Comparison of ENCODE assay signal across 20 cellular contexts in the genomic region with DNA sequence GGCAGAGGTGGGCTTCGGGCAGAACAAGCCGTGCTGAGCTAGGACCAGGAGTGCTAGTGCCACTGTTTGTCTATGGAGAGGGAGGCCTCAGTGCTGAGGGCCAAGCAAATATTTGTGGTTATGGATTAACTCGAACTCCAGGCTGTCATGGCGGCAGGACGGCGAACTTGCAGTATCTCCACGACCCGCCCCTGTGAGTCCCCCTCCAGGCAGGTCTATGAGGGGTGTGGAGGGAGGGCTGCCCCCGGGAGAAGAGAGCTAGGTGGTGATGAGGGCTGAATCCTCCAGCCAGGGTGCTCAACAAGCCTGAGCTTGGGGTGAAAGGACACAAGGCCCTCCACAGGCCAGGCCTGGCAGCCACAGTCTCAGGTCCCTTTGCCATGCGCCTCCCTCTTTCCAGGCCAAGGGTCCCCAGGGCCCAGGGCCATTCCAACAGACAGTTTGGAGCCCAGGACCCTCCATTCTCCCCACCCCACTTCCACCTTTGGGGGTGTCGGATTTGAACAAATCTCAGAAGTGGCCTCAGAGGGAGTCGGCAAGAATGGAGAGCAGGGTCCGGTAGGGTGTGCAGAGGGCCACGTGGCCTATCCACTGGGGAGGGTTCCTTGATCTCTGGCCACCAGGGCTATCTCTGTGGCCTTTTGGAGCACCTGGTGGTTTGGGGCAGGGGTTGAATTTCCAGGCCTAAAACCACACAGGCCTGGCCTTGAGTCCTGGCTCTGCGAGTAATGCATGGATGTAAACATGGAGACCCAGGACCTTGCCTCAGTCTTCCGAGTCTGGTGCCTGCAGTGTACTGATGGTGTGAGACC. TPM values are rescaled to one million over a fixed set of nuclear protein-coding genes. Genes with fewer than 3 reads are reported as not detected.
DNase-seq lines count a peak whose midpoint lies in the region; ATAC-seq and TF ChIP-seq lines count a peak whose summit lies in the region.
"Had no signal": no experiment of that assay in that cellular context is flagged by ENCODE, and none has a peak within 500 bp of the region (broad histone marks: within the 10 kb centered on the region; RNA-seq: fewer than 3 reads in every experiment).

PROC (plus strand) TSS at position 128 of the 812 bp plus-strand sequence. CDS start 1,516 bp downstream, outside the sequence.

- no peak within 1 kb of the TSS for H3K4me3 Mint-ChIP-seq in activated CD8-positive, alpha-beta memory T cell treated with anti-CD3 and anti-CD28 coated beads, Interleukin-2, amount 10 ng/mL, durations not matched to agents 7 days and 5 days

- no peak for TF ChIP-seq EP300 in stomach (IDR thresholded peaks at IDR 0.05)

- no peaks in the 10 kb centered on the region for H3K9me3 Mint-ChIP-seq in activated CD8-positive, alpha-beta memory T cell treated with anti-CD3 and anti-CD28 coated beads, Interleukin-2, amount 10 ng/mL, durations not matched to agents 7 days and 5 days (ENCODE audit: low read depth)
- H3K9me3 Mint-ChIP-seq: activated naive CD8-positive, alpha-beta T cell treated with anti-CD3 and anti-CD28 coated beads, Interleukin-2, amount 10 ng/mL, durations not matched to agents 7 days and 5 days; activated T-cell treated with anti-CD3 and anti-CD28 coated beads, Interleukin-2, amount 50 U/mL, for 4 hours; dendritic cell treated with granulocyte-macrophage colony-stimulating factor and Interleukin-4, amounts not matched to agents 40 ng/mL and 50 ng/mL, for 4 days had no signal

- H3K4me1 Mint-ChIP-seq in activated CD8-positive, alpha-beta memory T cell treated with anti-CD3 and anti-CD28 coated beads, Interleukin-2, amount 10 ng/mL, durations not matched to agents 7 days and 5 days, result peaks cover 25% of the 10 kb centered on the region

- H3K36me3 Mint-ChIP-seq in activated CD8-positive, alpha-beta memory T cell treated with anti-CD3 and anti-CD28 coated beads, Interleukin-2, amount 10 ng/mL, durations not matched to agents 7 days and 5 days, result peaks cover 2% of the 10 kb centered on the region
- H3K36me3 Mint-ChIP-seq: activated naive CD8-positive, alpha-beta T cell treated with anti-CD3 and anti-CD28 coated beads, Interleukin-2, amount 10 ng/mL, durations not matched to agents 7 days and 5 days had no signal

- CTCF ChIA-PET in activated CD8-positive, alpha-beta memory T cell treated with anti-CD3 and anti-CD28 coated beads, Interleukin-2, amount 10 ng/mL, durations not matched to agents 7 days and 5 days (lab: Charles Lee), result no interaction called here
- CTCF ChIA-PET in RWPE1 (lab: Yijun Ruan, JAX), result no interaction called here

- no peaks in the 10 kb centered on the region for H3K9me3 ChIP-seq in right lobe of liver
- H3K9me3 ChIP-seq in stomach, result no peaks in the 10 kb centered on the region
- H3K9me3 ChIP-seq in tibial artery, result no peaks in the 10 kb centered on the region
- H3K9me3 ChIP-seq: breast epithelium had no signal

- peak; percentile 52 for DNase-seq in activated CD8-positive, alpha-beta memory T cell treated with anti-CD3 and anti-CD28 coated beads for 24 hours
- no peak for DNase-seq in activated CD8-positive, alpha-beta memory T cell treated with anti-CD3 and anti-CD28 coated beads, Interleukin-2, amount 10 ng/mL, durations not matched to agents 7 days and 5 days
- DNase-seq in RWPE1 (ENCODE audit: low spot score) (no peak), right lobe of liver (peak in 2 of 3 donors; percentile 84 to 91), stomach (peak; percentile 4), T-helper 1 cell (no peak), KBM-7 (no peak), tibial artery (no peak)
- DNase-seq: ACHN; activated naive CD8-positive, alpha-beta T cell treated with anti-CD3 and anti-CD28 coated beads, Interleukin-2, amount 10 ng/mL, durations not matched to agents 7 days and 5 days; activated T-cell treated with anti-CD3 and anti-CD28 coated beads, Interleukin-2, amount 50 U/mL, for 4 hours; EL; mammary epithelial cell; NCI-H1417 treated with DMSO at 0.1 percent for 48 hours; NCI-H524 treated with DMSO at 0.1 percent for 48 hours; stimulated activated CD4-positive, alpha-beta T cell treated with anti-CD3 and anti-CD28 coated beads, Interleukin-4, amount 100 ng/mL, for 1 hour; SW 1271 had no signal

- no peak for ATAC-seq in activated CD8-positive, alpha-beta memory T cell treated with anti-CD3 and anti-CD28 coated beads, Interleukin-2, amount 10 ng/mL, durations not matched to agents 7 days and 5 days
- peak; percentile 26 to 65 (median 58) for ATAC-seq in right lobe of liver
- ATAC-seq: activated T-cell treated with anti-CD3 and anti-CD28 coated beads, Interleukin-2, amount 50 U/mL, for 4 hours had no signal

- H3K27me3 ChIP-seq in right lobe of liver, result no peaks in the 10 kb centered on the region
- peaks cover 0 to 42% (median 15%) of the 10 kb centered on the region in 3 donors for H3K27me3 ChIP-seq in stomach
- H3K27me3 ChIP-seq in tibial artery, result peaks cover 2 to 21% of the 10 kb centered on the region in 2 donors

- 32% methylated on average over 8 of the region's 16 CpGs for WGBS in right lobe of liver (ENCODE audit: insufficient coverage, low coverage, low lambda C conversion rate, missing lambda C conversion rate)
- 58 to 81% (median 61%) methylated on average over 15 to 16 of the region's 16 CpGs for WGBS in stomach, 5 donors

- peaks cover 0 to 10% (median 0%) of the 10 kb centered on the region in 4 donors for H3K36me3 ChIP-seq in right lobe of liver
- no peaks in the 10 kb centered on the region for H3K36me3 ChIP-seq in stomach
- no peaks in the 10 kb centered on the region for H3K36me3 ChIP-seq in tibial artery
- H3K36me3 ChIP-seq: breast epithelium had no signal

- H3K27ac ChIP-seq in RWPE1 (peak within 1 kb of the TSS; percentile 89), right lobe of liver (peak within 1 kb of the TSS; percentile 87 to 95 (median 93)), stomach (no peak within 1 kb of the TSS), tibial artery (peak within 1 kb of the TSS in 1 of 2 donors; percentile 32)
- H3K27ac ChIP-seq: breast epithelium had no signal

- TF ChIP-seq CTCF in RWPE1 (conservative IDR thresholded peaks at IDR 0.05; ENCODE audit: low read depth), result no peak
- peak in 3 of 4 donors; percentile 11 to 15 (median 14) for TF ChIP-seq CTCF in right lobe of liver (IDR thresholded peaks at IDR 0.05)
- no peak for TF ChIP-seq CTCF in stomach (IDR thresholded peaks at IDR 0.05)
- no peak for TF ChIP-seq CTCF in tibial artery (IDR thresholded peaks at IDR 0.05)

- in situ Hi-C loops in KBM-7 (cut with MboI; ENCODE audit: low pct_unique_long_range_greater_than_20kb, low sequenced_read_pairs), result no loop called here

- H3K4me3 ChIP-seq in right lobe of liver, result peak within 1 kb of the TSS; percentile 42 to 63 (median 50)
- H3K4me3 ChIP-seq in stomach, result no peak within 1 kb of the TSS
- H3K4me3 ChIP-seq in tibial artery, result no peak within 1 kb of the TSS
- H3K4me3 ChIP-seq: breast epithelium, smooth muscle cell had no signal

- peak; percentile 62 for TF ChIP-seq POLR2A in right lobe of liver (IDR thresholded peaks at IDR 0.05)
- no peak for TF ChIP-seq POLR2A in stomach (IDR thresholded peaks at IDR 0.05)

- POLR2A ChIA-PET in RWPE1 (lab: Yijun Ruan, JAX; ENCODE audit: low non-redundant PET), result no interaction called here

- intact Hi-C loops in right lobe of liver (cut with DNase I), result no loop called here
- intact Hi-C loops in stomach (cut with DNase I; ENCODE audit: low total_unique reads), result no loop called here
- intact Hi-C loops in tibial artery (cut with DNase I; ENCODE audit: low total_unique reads), result loop anchor here (5.0 kb wide), 1 partner anchor 46 kb away; no protein-coding TSS in a partner anchor

- H3K27me3 Mint-ChIP-seq in activated CD8-positive, alpha-beta memory T cell treated with anti-CD3 and anti-CD28 coated beads, Interleukin-2, amount 10 ng/mL, durations not matched to agents 7 days and 5 days, result peaks cover 34% of the 10 kb centered on the region

- no peak within 1 kb of the TSS for H3K27ac Mint-ChIP-seq in activated CD8-positive, alpha-beta memory T cell treated with anti-CD3 and anti-CD28 coated beads, Interleukin-2, amount 10 ng/mL, durations not matched to agents 7 days and 5 days

- peaks cover 0 to 51% (median 18%) of the 10 kb centered on the region in 4 donors for H3K4me1 ChIP-seq in right lobe of liver
- peaks cover 41 to 47% (median 45%) of the 10 kb centered on the region in 4 donors for H3K4me1 ChIP-seq in stomach
- H3K4me1 ChIP-seq in tibial artery, result peaks cover 0 to 62% (median 47%) of the 10 kb centered on the region in 4 donors

RNA-seq across cellular contexts. Expression of gene PROC, which starts in this region (rescaled TPM):
- total RNA-seq in activated CD8-positive, alpha-beta memory T cell treated with anti-CD3 and anti-CD28 coated beads, Interleukin-2, amount 10 ng/mL, durations not matched to agents 7 days and 5 days, result under 1 TPM in 1 of 2 experiments, not detected in 1; 0.30 TPM
- total RNA-seq in right lobe of liver (100 to 1,000 TPM; 224 to 447 (median 319) TPM), stomach (1 to 10 TPM in 4 of 5 donors, not detected in 1; 1.2 to 6.8 (median 4.5) TPM)
- 1 to 10 TPM; 2.1 to 5.0 (median 4.6) TPM for polyA plus RNA-seq in stomach
- total RNA-seq: activated naive CD8-positive, alpha-beta T cell treated with anti-CD3 and anti-CD28 coated beads, Interleukin-2, amount 10 ng/mL, durations not matched to agents 7 days and 5 days; breast epithelium had no signal

Comparison
In these comparisons a context has a peak if more than half of its experiments do, and no peak if none do; other contexts are left out.
1. RNA of gene PROC (total RNA-seq): 224 to 447 TPM in right lobe of liver; 1.2 to 6.8 TPM in stomach and 0.30 TPM in activated CD8-positive, alpha-beta memory T cell treated with anti-CD3 and anti-CD28 coated beads, Interleukin-2, amount 10 ng/mL, durations not matched to agents 7 days and 5 days; every median in the first group is over 10 times any median in the second.
2. DNase-seq: peak in activated CD8-positive, alpha-beta memory T cell treated with anti-CD3 and anti-CD28 coated beads for 24 hours (single experiment), right lobe of liver (2 of 3) and stomach (single experiment); none in activated CD8-positive, alpha-beta memory T cell treated with anti-CD3 and anti-CD28 coated beads, Interleukin-2, amount 10 ng/mL, durations not matched to agents 7 days and 5 days (single experiment), RWPE1 (single experiment), T-helper 1 cell (0 of 5), KBM-7 (single experiment) and tibial artery (0 of 2).
3. H3K27ac ChIP-seq: peak in RWPE1 (single experiment) and right lobe of liver (3 of 3); none in stomach (0 of 5).
4. CTCF ChIP-seq: peak in right lobe of liver (3 of 4); none in RWPE1 (single experiment), stomach (0 of 7) and tibial artery (0 of 2).
5. H3K4me3 ChIP-seq: peak in right lobe of liver (3 of 3); none in stomach (0 of 4) and tibial artery (0 of 2).